Comparison of ENCODE assay signal across 20 cellular contexts in genomic region chr9:105390901-105391300, GRCh38. TPM values are rescaled to one million over a fixed set of nuclear protein-coding genes. Genes with fewer than 3 reads are reported as not detected.
DNase-seq lines count a peak whose midpoint lies in the region; ATAC-seq and TF ChIP-seq lines count a peak whose summit lies in the region.
"Had no signal": no experiment of that assay in that cellular context is flagged by ENCODE, and none has a peak within 500 bp of the region (broad histone marks: within the 10 kb centered on the region; RNA-seq: fewer than 3 reads in every experiment).

No MANE protein-coding gene starts in this region.

- BruUV-seq in Caco-2 (replicated peaks; lab: Mats Ljungman, UMichigan), result TSS peak; percentile 33
- BruUV-seq in Calu3 (replicated peaks; lab: Mats Ljungman, UMichigan), result TSS peak; percentile 63

- no peaks in the 10 kb centered on the region for H3K79me2 ChIP-seq in Karpas-422 (ENCODE audit: low read length)

- CTCF ChIA-PET in Caco-2 (lab: Charles Lee), result interaction anchor here (1.4 kb wide), 1 partner anchor 146 kb away, joined by 4 read pairs; the partner anchor contains the start of gene SLC44A1
- CTCF ChIA-PET in Calu3 (lab: Charles Lee), result interaction anchor here (0.6 kb wide), 1 partner anchor 203 kb away, joined by 3 read pairs; no protein-coding TSS in a partner anchor

- H3K36me3 Mint-ChIP-seq in Caco-2 (ENCODE audit: insufficient read depth, unreplicated experiment) (peaks cover 5% of the 10 kb centered on the region), Calu3 (ENCODE audit: insufficient read depth, unreplicated experiment) (peaks cover 4% of the 10 kb centered on the region)
- H3K36me3 Mint-ChIP-seq: CD8-positive, alpha-beta T cell had no signal

- H3K9me2 ChIP-seq in Karpas-422 (replicated peaks; ENCODE audit: insufficient read depth, low read length), result no peaks in the 10 kb centered on the region

- POLR2A ChIA-PET in Caco-2 (lab: Charles Lee), result no interaction called here

- intact Hi-C loops in Caco-2 (cut with micrococcal nuclease; ENCODE audit: unreplicated experiment) (no loop called here), Calu3 (cut with micrococcal nuclease; ENCODE audit: unreplicated experiment) (no loop called here)

- H3K4me1 ChIP-seq in Caco-2, result no peaks in the 10 kb centered on the region
- H3K4me1 ChIP-seq in HUES48 (ENCODE audit: control insufficient read depth, insufficient read depth, low read length), result peaks cover 69% of the 10 kb centered on the region
- H3K4me1 ChIP-seq in Karpas-422 (ENCODE audit: low read length), result peaks cover 1% of the 10 kb centered on the region
- H3K4me1 ChIP-seq: A549 had no signal

- H3K4me1 Mint-ChIP-seq in Caco-2 (ENCODE audit: low read depth, unreplicated experiment) (no peaks in the 10 kb centered on the region), Calu3 (ENCODE audit: low read depth, unreplicated experiment) (no peaks in the 10 kb centered on the region)

- H3K4me2 ChIP-seq in Karpas-422 (ENCODE audit: low read depth, low read length, poor library complexity, severe bottlenecking), result no peak overlapping the region
- H3K4me2 ChIP-seq: A549 had no signal

- no peaks in the 10 kb centered on the region for H3K9me3 ChIP-seq in Caco-2
- no peaks in the 10 kb centered on the region for H3K9me3 ChIP-seq in HUES48 (ENCODE audit: control insufficient read depth, insufficient read depth, low read length)
- H3K9me3 ChIP-seq in Karpas-422 (ENCODE audit: low read length), result no peaks in the 10 kb centered on the region
- H3K9me3 ChIP-seq: A549 had no signal

- H3K4me3 ChIP-seq in Caco-2 (ENCODE audit: low read depth, low read length), result no peak overlapping the region
- H3K4me3 ChIP-seq in HUES48 (ENCODE audit: low read depth, low read length), result no peak overlapping the region
- H3K4me3 ChIP-seq in Karpas-422 (ENCODE audit: low read length), result no peak overlapping the region
- H3K4me3 ChIP-seq: A549, GM23248 had no signal

- H3K4me3 Mint-ChIP-seq in Caco-2 (ENCODE audit: unreplicated experiment), result no peak overlapping the region
- H3K4me3 Mint-ChIP-seq in Calu3 (ENCODE audit: low read depth, unreplicated experiment), result no peak overlapping the region
- H3K4me3 Mint-ChIP-seq: CD14-positive monocyte; CD8-positive, alpha-beta T cell had no signal

- H2AFZ ChIP-seq in Karpas-422 (ENCODE audit: low read length), result no peak overlapping the region
- H2AFZ ChIP-seq: GM23248 had no signal

- no peaks in the 10 kb centered on the region for H4K20me1 ChIP-seq in Karpas-422 (ENCODE audit: insufficient read depth, low read depth, low read length)

- H3K27me3 ChIP-seq in Caco-2 (replicated peaks; ENCODE audit: control insufficient read depth, insufficient read depth, low read length) (no peaks in the 10 kb centered on the region), HUES48 (ENCODE audit: control insufficient read depth, insufficient read depth, low read length) (no peaks in the 10 kb centered on the region), Karpas-422 (ENCODE audit: low read length) (no peaks in the 10 kb centered on the region)

- H3K27ac Mint-ChIP-seq in Caco-2 (ENCODE audit: unreplicated experiment), result no peak overlapping the region
- no peak overlapping the region for H3K27ac Mint-ChIP-seq in Calu3 (ENCODE audit: unreplicated experiment)
- H3K27ac Mint-ChIP-seq: CD14-positive monocyte; CD8-positive, alpha-beta T cell had no signal

- H3K9ac ChIP-seq in HUES48 (ENCODE audit: low read depth, low read length), result no peak overlapping the region
- no peak overlapping the region for H3K9ac ChIP-seq in Karpas-422 (ENCODE audit: low read length)
- H3K9ac ChIP-seq: GM23248 had no signal

- no peaks in the 10 kb centered on the region for H3K27me3 Mint-ChIP-seq in Caco-2 (ENCODE audit: insufficient read depth, unreplicated experiment)
- no peaks in the 10 kb centered on the region for H3K27me3 Mint-ChIP-seq in Calu3 (ENCODE audit: unreplicated experiment)

- ATAC-seq in GM21737 (IDR thresholded peaks at IDR 0.05; ENCODE audit: unreplicated experiment), result no peak
- ATAC-seq in HG03025 (IDR thresholded peaks at IDR 0.05; ENCODE audit: low FRiP score, unreplicated experiment), result no peak
- ATAC-seq: A549; CD8-positive, alpha-beta T cell had no signal

- H3K27ac ChIP-seq in HUES48 (ENCODE audit: low read depth, low read length), result peak overlapping the region; percentile 74
- no peak overlapping the region for H3K27ac ChIP-seq in Karpas-422 (ENCODE audit: low read length)
- H3K27ac ChIP-seq: A549, GM23248 had no signal

- H3K9me3 Mint-ChIP-seq in Caco-2 (ENCODE audit: unreplicated experiment) (no peaks in the 10 kb centered on the region), Calu3 (ENCODE audit: low read depth, unreplicated experiment) (no peaks in the 10 kb centered on the region)
- H3K9me3 Mint-ChIP-seq: CD8-positive, alpha-beta T cell had no signal

- H3K36me3 ChIP-seq in Caco-2 (ENCODE audit: control insufficient read depth, insufficient read depth, low read length) (no peaks in the 10 kb centered on the region; the same call in 1 of the 2 replicates), HUES48 (ENCODE audit: control insufficient read depth, insufficient read depth, low read length) (peaks cover 8% of the 10 kb centered on the region), Karpas-422 (ENCODE audit: insufficient read depth, low read length) (no peaks in the 10 kb centered on the region)

- no peak for DNase-seq in Caco-2
- DNase-seq in Calu3, result no peak
- DNase-seq in cerebellar nuclear complex (lab: John Stamatoyannopoulos, UW), result peak; percentile 20 to 80
- no peak for DNase-seq in Karpas-422
- DNase-seq in AG08396 (ENCODE audit: low spot score), result no peak
- DNase-seq: CD8-positive, alpha-beta T cell; COR-L47; DMS153; DMS79 treated with DMSO at 0.1 percent for 48 hours; EL; GF-D8; GM23248; H7; IMR-90; KBM-7 had no signal

- TF ChIP-seq CTCF in Caco-2 (IDR thresholded peaks at IDR 0.05; ENCODE audit: insufficient read depth in 1 of 2, low read depth in 1 of 2, low read length in 1 of 2, severe bottlenecking in 1 of 2, unreplicated experiment in 1 of 2) (no peak), Calu3 (IDR thresholded peaks at IDR 0.05; ENCODE audit: unreplicated experiment) (no peak)

RNA-seq across cellular contexts. Expression of gene FSD1L, which starts 56.9 kb away (rescaled TPM):
- total RNA-seq in Caco-2 (2022), result 4.7 and 5.7 TPM in 2 replicates
- 3.4 and 3.6 TPM in 2 replicates for total RNA-seq in Calu3 (2022)
- 1.1 and 1.6 TPM in 2 replicates for total RNA-seq in Karpas-422 (2014; rRNA removed; shearing (Covaris generic); ENCODE audit: low replicate concordance)

Comparison
In these comparisons a context has a peak if more than half of its experiments do, and no peak if none do; other contexts are left out.
1. DNase-seq: peak in cerebellar nuclear complex (2 of 2); none in Caco-2 (0 of 2), Calu3 (single experiment), Karpas-422 (single experiment) and AG08396 (single experiment).